17 cellular contexts compared by ENCODE assay signal in the genomic region with DNA sequence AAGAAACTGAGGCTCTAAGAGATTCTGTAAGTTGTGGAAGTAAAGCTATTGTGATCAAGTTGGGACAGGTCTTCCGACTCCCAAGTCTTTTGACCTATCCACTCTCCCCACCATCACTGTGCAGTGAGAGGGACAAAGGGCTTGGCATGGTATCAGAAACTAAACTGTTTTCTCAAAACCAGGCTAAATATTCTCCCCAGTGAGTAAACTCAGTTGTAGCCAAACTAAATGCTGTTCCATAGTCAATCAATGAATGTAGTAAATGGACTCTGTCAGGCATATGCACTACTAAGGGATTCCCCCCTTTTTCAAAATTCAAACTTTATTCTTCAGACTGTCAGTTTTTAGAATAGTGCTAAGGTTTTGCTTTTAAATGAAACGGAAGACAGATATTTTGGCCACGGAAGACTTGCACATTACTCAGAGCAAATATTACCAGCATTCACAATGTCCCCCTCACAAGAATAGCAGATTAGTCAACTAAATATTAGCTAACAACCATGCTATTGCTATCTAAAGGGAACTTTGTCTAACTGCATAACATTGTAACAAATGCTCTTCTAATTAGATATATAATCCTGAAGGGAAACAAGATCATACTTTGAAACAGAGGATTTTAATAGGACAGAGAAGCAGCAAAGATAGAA. TPM values are rescaled to one million over a fixed set of nuclear protein-coding genes. Genes with fewer than 3 reads are reported as not detected.
DNase-seq lines count a peak whose midpoint lies in the region; ATAC-seq and TF ChIP-seq lines count a peak whose summit lies in the region.
"Had no signal": no experiment of that assay in that cellular context is flagged by ENCODE, and none has a peak within 500 bp of the region (broad histone marks: within the 10 kb centered on the region; RNA-seq: fewer than 3 reads in every experiment).

No MANE protein-coding gene starts in this region.

- peaks cover 0 to 2% (median 0%) of the 10 kb centered on the region in 7 donors for H3K9me3 Mint-ChIP-seq in CD14-positive monocyte

- intact Hi-C loops in CD14-positive monocyte (cut with micrococcal nuclease), result no loop called here

- H3K4me2 ChIP-seq in OCI-LY3 (ENCODE audit: low read length), result peak overlapping the region; percentile 7; the same call in 1 of the 2 replicates
- H3K4me2 ChIP-seq: BLaER1 treated with 17β-estradiol and CSF1 and Interleukin-3, amounts not matched to agents 10 nM and 100 nM had no signal

- DNase-seq in CD14-positive monocyte (ENCODE audit: low spot score) (no peak), myocyte (ENCODE audit: low read depth) (peak; percentile 23), NCI-H1436 treated with DMSO at 0.1 percent for 48 hours (lab: John Stamatoyannopoulos, UW) (no peak), NCI-H1930 (lab: John Stamatoyannopoulos, UW) (no peak)
- DNase-seq in stimulated activated naive CD4-positive, alpha-beta T cell treated with Interleukin-2 at 50 U/mL for 16 hours (lab: John Stamatoyannopoulos, UW), result no peak
- DNase-seq: amygdala; colonic mucosa; DND-41; left cardiac atrium; NCI-H1436; posterior cingulate gyrus; stimulated activated CD4-positive, alpha-beta T cell treated with anti-CD3 and anti-CD28 coated beads, Interleukin-12 subunit alpha, Interleukin-12 subunit beta, amount 100 ng/mL, for 4 hours had no signal

- H3K4me3 Mint-ChIP-seq in CD14-positive monocyte, result no peak overlapping the region
- H3K4me3 Mint-ChIP-seq: activated T-helper 1 cell treated with anti-CD3 and anti-CD28 coated beads, Interleukin-12 subunit alpha, Interleukin-12 subunit beta, Interleukin-2, Interleukin-4 antibody, amounts not matched to agents 30 ng/mL and 10 ng/mL and 1 ng/mL, durations not matched to agents 14 hours and 24 hours and 36 hours had no signal

- peaks cover 4% of the 10 kb centered on the region for H4K20me1 ChIP-seq in OCI-LY3 (ENCODE audit: insufficient read depth, low read length)

- H3K27ac ChIP-seq in OCI-LY3 (ENCODE audit: low read length), result no peak overlapping the region
- H3K27ac ChIP-seq: BLaER1 treated with 17β-estradiol and CSF1 and Interleukin-3, amounts not matched to agents 10 nM and 100 nM; colonic mucosa had no signal

- H3K9ac ChIP-seq in OCI-LY3 (ENCODE audit: low read length), result no peak overlapping the region
- no peak overlapping the region for H3K9ac ChIP-seq in endocrine pancreas (ENCODE audit: control insufficient read depth, insufficient read depth, low read length)
- H3K9ac ChIP-seq: BLaER1 treated with 17β-estradiol and CSF1 and Interleukin-3, amounts not matched to agents 10 nM and 100 nM had no signal

- H3K27me3 Mint-ChIP-seq in CD14-positive monocyte (ENCODE audit: low read depth in 3 of 3), result peaks cover 0 to 1% (median 0%) of the 10 kb centered on the region in 3 donors

- H3K4me1 Mint-ChIP-seq in CD14-positive monocyte, result peaks cover 40% of the 10 kb centered on the region

- TF ChIP-seq CTCF in CD14-positive monocyte (IDR thresholded peaks at IDR 0.05), result no peak
- no peak for TF ChIP-seq CTCF in OCI-LY3 (IDR thresholded peaks at IDR 0.05; ENCODE audit: low read depth, low read length)

- H3K36me3 ChIP-seq in OCI-LY3 (replicated peaks; ENCODE audit: low read depth, low read length) (peaks cover 7% of the 10 kb centered on the region), endocrine pancreas (ENCODE audit: control insufficient read depth, insufficient read depth, low read length) (no peaks in the 10 kb centered on the region)
- H3K36me3 ChIP-seq: colonic mucosa had no signal

- peaks cover 92% of the 10 kb centered on the region for H3K79me2 ChIP-seq in OCI-LY3 (ENCODE audit: low read length)

- H3K4me3 ChIP-seq in OCI-LY3 (ENCODE audit: low read length) (no peak overlapping the region), endocrine pancreas (ENCODE audit: control insufficient read depth, insufficient read depth, low read length) (peak overlapping the region; percentile 28)
- H3K4me3 ChIP-seq: BLaER1 treated with 17β-estradiol and CSF1 and Interleukin-3, amounts not matched to agents 10 nM and 100 nM; colonic mucosa had no signal

- H3K9me3 ChIP-seq in OCI-LY3 (ENCODE audit: insufficient read depth, low read length), result no peaks in the 10 kb centered on the region
- H3K9me3 ChIP-seq in endocrine pancreas (ENCODE audit: control insufficient read depth, low read length), result peaks cover 1% of the 10 kb centered on the region
- H3K9me3 ChIP-seq: colonic mucosa had no signal

- H2AFZ ChIP-seq in OCI-LY3 (ENCODE audit: low read depth, low read length), result no peak overlapping the region

- H3K4me1 ChIP-seq in OCI-LY3 (ENCODE audit: low read length), result peaks cover 9% of the 10 kb centered on the region
- peaks cover 12% of the 10 kb centered on the region for H3K4me1 ChIP-seq in endocrine pancreas (ENCODE audit: control insufficient read depth, insufficient read depth, low read length)

- no peak for ATAC-seq in HG02763 (IDR thresholded peaks at IDR 0.05; ENCODE audit: unreplicated experiment)
- ATAC-seq: left cardiac atrium had no signal

- peaks cover 11 to 16% of the 10 kb centered on the region in 2 donors for H3K36me3 Mint-ChIP-seq in CD14-positive monocyte

- no peaks in the 10 kb centered on the region for H3K27me3 ChIP-seq in OCI-LY3 (ENCODE audit: low read depth, low read length)
- H3K27me3 ChIP-seq in endocrine pancreas (ENCODE audit: control insufficient read depth, insufficient read depth, low read length), result no peaks in the 10 kb centered on the region
- H3K27me3 ChIP-seq: BLaER1 treated with 17β-estradiol and CSF1 and Interleukin-3, amounts not matched to agents 10 nM and 100 nM; colonic mucosa had no signal

- H3K27ac Mint-ChIP-seq in CD14-positive monocyte, result peak overlapping the region in 4 of 7 donors; percentile 11 to 37 (median 23)
- H3K27ac Mint-ChIP-seq: activated T-helper 1 cell treated with anti-CD3 and anti-CD28 coated beads, Interleukin-12 subunit alpha, Interleukin-12 subunit beta, Interleukin-2, Interleukin-4 antibody, amounts not matched to agents 30 ng/mL and 10 ng/mL and 1 ng/mL, durations not matched to agents 14 hours and 24 hours and 36 hours had no signal

RNA-seq across cellular contexts. Expression of a gene that starts 7.1 kb away (rescaled TPM):
- 10 to 100 TPM; 23.4 to 32.8 TPM for polyA plus RNA-seq in CD14-positive monocyte
- total RNA-seq in myocyte, result 50.2 and 70.8 TPM in 2 replicates
- polyA plus RNA-seq in myocyte (2012), result 28.0 TPM

RNA-seq across cellular contexts. Expression of a gene that starts 35.3 kb away (rescaled TPM):
- 10 to 100 TPM in 1 of 2 donors, 1 to 10 TPM in 1; 9.4 to 11.7 TPM for polyA plus RNA-seq in CD14-positive monocyte
- total RNA-seq in myocyte, result 26.7 and 33.5 TPM in 2 replicates
- polyA plus RNA-seq in myocyte (2012), result 10.4 TPM

RNA-seq across cellular contexts. Expression of a gene that starts 44.0 kb away (rescaled TPM):
- 100 to 1,000 TPM; 738 to 813 TPM for polyA plus RNA-seq in CD14-positive monocyte
- total RNA-seq in myocyte, result 58.7 and 67.5 TPM in 2 replicates
- 2,087 TPM for polyA plus RNA-seq in myocyte (2012)

RNA-seq across cellular contexts. Expression of a gene that starts 50.1 kb away (rescaled TPM):
- polyA plus RNA-seq in CD14-positive monocyte, result 10 to 100 TPM; 10.6 to 15.6 TPM
- total RNA-seq in myocyte, result 4.7 and 4.8 TPM in 2 replicates
- 2.1 TPM for polyA plus RNA-seq in myocyte (2012)
